1 cellular context compared by ENCODE assay signal in genomic region chr6:142885182-142885867, GRCh38.
TF ChIP-seq lines count a peak whose summit lies in the region.

No MANE protein-coding gene starts in this region.

TF ChIP-seq in HEK293, 187 proteins besides CTCF, POLR2A, EP300 and RAD21 (continued from another document):
- TF ChIP-seq PBX3 (CRISPR knock-in tag; IDR thresholded peaks at IDR 0.05), result no peak
- TF ChIP-seq ZNF585B (tag by site-specific recombination; IDR thresholded peaks at IDR 0.05), result no peak
- TF ChIP-seq ZNF2 (tag by site-specific recombination; IDR thresholded peaks at IDR 0.05), result peak; percentile 92
- no peak for TF ChIP-seq ZNF571 (tag by site-specific recombination; IDR thresholded peaks at IDR 0.05)
- no peak for TF ChIP-seq ZFP41 (tag by site-specific recombination; IDR thresholded peaks at IDR 0.05; ENCODE audit: borderline replicate concordance)
- TF ChIP-seq ZNF132 (tag by site-specific recombination; IDR thresholded peaks at IDR 0.05; ENCODE audit: borderline replicate concordance), result no peak
- peak; percentile 68 for TF ChIP-seq FEZF1 (tag by site-specific recombination; IDR thresholded peaks at IDR 0.05)
- no peak for TF ChIP-seq ZNF555 (tag by site-specific recombination; conservative IDR thresholded peaks at IDR 0.05)
- peak; percentile 54; the same call in 1 of the 2 replicates for TF ChIP-seq ZBTB8A (tag by site-specific recombination; IDR thresholded peaks at IDR 0.05)
- TF ChIP-seq ZNF248 (tag by site-specific recombination; IDR thresholded peaks at IDR 0.05), result no peak
- TF ChIP-seq ZSCAN18 (tag by site-specific recombination; IDR thresholded peaks at IDR 0.05), result 0 out of 2 replicates have a peak, but pooled peaks have one; percentile 49
- TF ChIP-seq ZNF561 (tag by site-specific recombination; IDR thresholded peaks at IDR 0.05; ENCODE audit: borderline replicate concordance), result peak; percentile 91
- TF ChIP-seq KLF16 (tag by site-specific recombination; IDR thresholded peaks at IDR 0.05), result peak; percentile 47; the same call in 1 of the 2 replicates
- no peak for TF ChIP-seq ZNF777 (tag by site-specific recombination; IDR thresholded peaks at IDR 0.05; ENCODE audit: borderline replicate concordance)
- TF ChIP-seq ZBTB44 (tag by site-specific recombination; IDR thresholded peaks at IDR 0.05), result peak; percentile 32; the same call in 1 of the 2 replicates
- no peak for TF ChIP-seq YY2 (tag by site-specific recombination; IDR thresholded peaks at IDR 0.05)
- TF ChIP-seq GLIS1 (tag by site-specific recombination; IDR thresholded peaks at IDR 0.05), result peak; percentile 39; the same call in 1 of the 2 replicates
- TF ChIP-seq KLF10 (tag by site-specific recombination; IDR thresholded peaks at IDR 0.05), result peak; percentile 90
- peak; percentile 66; the same call in 1 of the 2 replicates for TF ChIP-seq ZNF600 (tag by site-specific recombination; IDR thresholded peaks at IDR 0.05)
- no peak for TF ChIP-seq ZNF133 (tag by site-specific recombination; IDR thresholded peaks at IDR 0.05)
- no peak for TF ChIP-seq ZNF623 (tag by site-specific recombination; IDR thresholded peaks at IDR 0.05)
- TF ChIP-seq KLF7 (tag by site-specific recombination; IDR thresholded peaks at IDR 0.05; ENCODE audit: borderline replicate concordance), result no peak
- no peak for TF ChIP-seq ZNF624 (tag by site-specific recombination; IDR thresholded peaks at IDR 0.05)
- TF ChIP-seq KLF9 (tag by site-specific recombination; IDR thresholded peaks at IDR 0.05; ENCODE audit: low read depth), result no peak
- no peak for TF ChIP-seq ZNF175 (tag by site-specific recombination; IDR thresholded peaks at IDR 0.05)
- no peak for TF ChIP-seq ZNF776 (tag by site-specific recombination; IDR thresholded peaks at IDR 0.05; ENCODE audit: borderline replicate concordance)
- no peak for TF ChIP-seq ZNF121 (tag by site-specific recombination; IDR thresholded peaks at IDR 0.05)
- TF ChIP-seq ZNF239 (tag by site-specific recombination; IDR thresholded peaks at IDR 0.05), result no peak
- no peak for TF ChIP-seq ZIC2 (tag by site-specific recombination; IDR thresholded peaks at IDR 0.05)
- no peak for TF ChIP-seq ZNF677 (tag by site-specific recombination; IDR thresholded peaks at IDR 0.05)
- TF ChIP-seq ZNF10 (tag by site-specific recombination; IDR thresholded peaks at IDR 0.05), result peak; percentile 82
- peak; percentile 91; the same call in 1 of the 2 replicates for TF ChIP-seq ZNF580 (tag by site-specific recombination; IDR thresholded peaks at IDR 0.05)
- TF ChIP-seq ZNF558 (tag by site-specific recombination; IDR thresholded peaks at IDR 0.05), result peak; percentile 69; the same call in 1 of the 2 replicates
- TF ChIP-seq ZNF837 (tag by site-specific recombination; IDR thresholded peaks at IDR 0.05), result no peak
- TF ChIP-seq OVOL3 (tag by site-specific recombination; IDR thresholded peaks at IDR 0.05), result 0 out of 2 replicates have a peak, but pooled peaks have one; percentile 13
- TF ChIP-seq ZNF202 (tag by site-specific recombination; IDR thresholded peaks at IDR 0.05; ENCODE audit: borderline replicate concordance), result no peak
- TF ChIP-seq ZNF324 (tag by site-specific recombination; IDR thresholded peaks at IDR 0.05), result peak; percentile 83
- TF ChIP-seq ZNF398 (tag by site-specific recombination; IDR thresholded peaks at IDR 0.05), result peak; percentile 97
- TF ChIP-seq GLI4 (tag by site-specific recombination; IDR thresholded peaks at IDR 0.05), result no peak
- TF ChIP-seq ZNF138 (tag by site-specific recombination; IDR thresholded peaks at IDR 0.05; ENCODE audit: borderline replicate concordance), result no peak
- TF ChIP-seq ZNF416 (tag by site-specific recombination; IDR thresholded peaks at IDR 0.05), result no peak
- no peak for TF ChIP-seq SETDB1 (IDR thresholded peaks at IDR 0.05; ENCODE audit: insufficient read length, low read length)
- TF ChIP-seq ZBTB49 (tag by site-specific recombination; IDR thresholded peaks at IDR 0.05; ENCODE audit: low read depth), result no peak
- no peak for TF ChIP-seq ZNF426 (tag by site-specific recombination; IDR thresholded peaks at IDR 0.05)
- TF ChIP-seq SCRT2 (tag by site-specific recombination; IDR thresholded peaks at IDR 0.05), result peak; percentile 89
- TF ChIP-seq MYNN (tag by site-specific recombination; IDR thresholded peaks at IDR 0.05; ENCODE audit: borderline replicate concordance), result no peak
- TF ChIP-seq MZF1 (tag by site-specific recombination; IDR thresholded peaks at IDR 0.05; ENCODE audit: borderline replicate concordance), result peak; percentile 82
- TF ChIP-seq ZNF394 (tag by site-specific recombination; IDR thresholded peaks at IDR 0.05; ENCODE audit: borderline replicate concordance), result peak; percentile 81
- no peak for TF ChIP-seq ZNF626 (tag by site-specific recombination; IDR thresholded peaks at IDR 0.05)
- TF ChIP-seq ZNF354C (tag by site-specific recombination; IDR thresholded peaks at IDR 0.05; ENCODE audit: borderline replicate concordance, low read depth), result no peak
